In genomic region chr7:81869670-81870069, GRCh38 we compare ENCODE assay signal across 28 cellular contexts.
DNase-seq lines count a peak whose midpoint lies in the region; ATAC-seq and TF ChIP-seq lines count a peak whose summit lies in the region.
"Had no signal": no experiment of that assay in that cellular context is flagged by ENCODE, and none has a peak within 500 bp of the region (broad histone marks: within the 10 kb centered on the region; RNA-seq: fewer than 3 reads in every experiment).

No MANE protein-coding gene starts in this region.

- H3K4me3 ChIP-seq in esophagus muscularis mucosa (no peak overlapping the region), neuronal stem cell (ENCODE audit: low read length in 2 of 2) (no peak overlapping the region)
- H3K4me3 ChIP-seq: adrenal gland, BLaER1, pancreas, SK-N-MC, upper lobe of right lung had no signal

- no peak overlapping the region for H2AFZ ChIP-seq in neuronal stem cell (ENCODE audit: low read length)

- H3K9me3 ChIP-seq in esophagus muscularis mucosa (no peaks in the 10 kb centered on the region), neuronal stem cell (replicated peaks in 1 of 2; ENCODE audit: control insufficient read depth in 2 of 2, insufficient read depth in 1 of 2, low read depth in 1 of 2, low read length in 2 of 2) (no peaks in the 10 kb centered on the region)
- H3K9me3 ChIP-seq: adrenal gland, BLaER1, Caco-2, pancreas, upper lobe of right lung had no signal

- no peak for TF ChIP-seq EP300 in esophagus muscularis mucosa (IDR thresholded peaks at IDR 0.05)

- H3K36me3 Mint-ChIP-seq in activated T-cell treated with anti-CD3 and anti-CD28 coated beads, Interleukin-2, amount 50 U/mL, for 72 hours (ENCODE audit: insufficient read depth in 2 of 2) = no peaks in the 10 kb centered on the region
- no peaks in the 10 kb centered on the region for H3K36me3 Mint-ChIP-seq in activated T-cell treated with anti-CD3 and anti-CD28 coated beads, Interleukin-2, amount 50 U/mL, for 4 hours (ENCODE audit: insufficient read depth)
- H3K36me3 Mint-ChIP-seq in activated CD4-positive, alpha-beta T cell treated with anti-CD3 and anti-CD28 coated beads, Interleukin-2, amount 10 ng/mL, durations not matched to agents 24 days and 14 days (ENCODE audit: low read depth) = no peaks in the 10 kb centered on the region

- H3K27ac Mint-ChIP-seq in activated T-cell treated with anti-CD3 and anti-CD28 coated beads, Interleukin-2, amount 50 U/mL, for 72 hours = peak overlapping the region; percentile 68
- H3K27ac Mint-ChIP-seq in activated CD4-positive, alpha-beta T cell treated with anti-CD3 and anti-CD28 coated beads, Interleukin-2, amount 10 ng/mL, durations not matched to agents 24 days and 14 days = no peak overlapping the region
- H3K27ac Mint-ChIP-seq: natural killer cell treated with Interleukin-12 subunit alpha and Interleukin-12 subunit beta and Interleukin-15 and Interleukin-18, amount 100 ng/mL, for 72 hours had no signal

- H3K27me3 Mint-ChIP-seq in activated T-cell treated with anti-CD3 and anti-CD28 coated beads, Interleukin-2, amount 50 U/mL, for 72 hours (ENCODE audit: low read depth) = no peaks in the 10 kb centered on the region
- H3K27me3 Mint-ChIP-seq in activated T-cell treated with anti-CD3 and anti-CD28 coated beads, Interleukin-2, amount 50 U/mL, for 4 hours (ENCODE audit: low read depth) = no peaks in the 10 kb centered on the region
- H3K27me3 Mint-ChIP-seq in activated CD4-positive, alpha-beta T cell treated with anti-CD3 and anti-CD28 coated beads, Interleukin-2, amount 10 ng/mL, durations not matched to agents 24 days and 14 days = no peaks in the 10 kb centered on the region
- H3K27me3 Mint-ChIP-seq: natural killer cell treated with Interleukin-12 subunit alpha and Interleukin-12 subunit beta and Interleukin-15 and Interleukin-18, amount 100 ng/mL, for 72 hours had no signal

- no peak overlapping the region for H2BK15ac ChIP-seq in neuronal stem cell (ENCODE audit: low read length)

- WGBS in esophagus muscularis mucosa = 91% methylated on average over 2 of the region's 2 CpGs
- no CpG with 5 or more reads among the region's 2 CpGs for WGBS in neuronal stem cell (ENCODE audit: extremely low coverage in 2 of 2, insufficient read length in 2 of 2, insufficient replicate concordance in 1 of 2), 2 donors

- H4K8ac ChIP-seq in neuronal stem cell (ENCODE audit: low read depth, low read length) = no peak overlapping the region

- H2BK12ac ChIP-seq in neuronal stem cell (ENCODE audit: low read length) = no peak overlapping the region

- H3K23ac ChIP-seq in neuronal stem cell (ENCODE audit: low read depth, low read length, poor library complexity) = no peak overlapping the region

- peaks cover 0 to 18% of the 10 kb centered on the region in 2 donors for H3K9me3 Mint-ChIP-seq in activated T-cell treated with anti-CD3 and anti-CD28 coated beads, Interleukin-2, amount 50 U/mL, for 72 hours
- H3K9me3 Mint-ChIP-seq in activated T-cell treated with anti-CD3 and anti-CD28 coated beads, Interleukin-2, amount 50 U/mL, for 4 hours = peaks cover 15% of the 10 kb centered on the region
- no peaks in the 10 kb centered on the region for H3K9me3 Mint-ChIP-seq in activated CD4-positive, alpha-beta T cell treated with anti-CD3 and anti-CD28 coated beads, Interleukin-2, amount 10 ng/mL, durations not matched to agents 24 days and 14 days

- H3K4me1 ChIP-seq in esophagus muscularis mucosa = no peaks in the 10 kb centered on the region
- no peaks in the 10 kb centered on the region for H3K4me1 ChIP-seq in neuronal stem cell (ENCODE audit: control insufficient read depth in 2 of 2, insufficient read depth in 1 of 2, low read depth in 1 of 2, low read length in 2 of 2)
- H3K4me1 ChIP-seq: adrenal gland, BLaER1, Caco-2, pancreas, upper lobe of right lung had no signal

- H3K14ac ChIP-seq in neuronal stem cell (ENCODE audit: low read length) = no peak overlapping the region

- H2BK120ac ChIP-seq in neuronal stem cell (ENCODE audit: low read depth, low read length) = no peak overlapping the region

- H3K36me3 ChIP-seq in esophagus muscularis mucosa (no peaks in the 10 kb centered on the region), neuronal stem cell (replicated peaks in 1 of 2; ENCODE audit: control insufficient read depth in 2 of 2, insufficient read depth in 2 of 2, low read length in 2 of 2) (no peaks in the 10 kb centered on the region)
- H3K36me3 ChIP-seq: adrenal gland, BLaER1, pancreas, upper lobe of right lung had no signal

- no peak overlapping the region for H3K4me3 Mint-ChIP-seq in activated T-cell treated with anti-CD3 and anti-CD28 coated beads, Interleukin-2, amount 50 U/mL, for 72 hours
- H3K4me3 Mint-ChIP-seq in activated T-cell treated with anti-CD3 and anti-CD28 coated beads, Interleukin-2, amount 50 U/mL, for 4 hours = no peak overlapping the region
- no peak overlapping the region for H3K4me3 Mint-ChIP-seq in activated CD4-positive, alpha-beta T cell treated with anti-CD3 and anti-CD28 coated beads, Interleukin-2, amount 10 ng/mL, durations not matched to agents 24 days and 14 days
- H3K4me3 Mint-ChIP-seq: natural killer cell treated with Interleukin-12 subunit alpha and Interleukin-12 subunit beta and Interleukin-15 and Interleukin-18, amount 100 ng/mL, for 72 hours had no signal

- H3K18ac ChIP-seq in neuronal stem cell (ENCODE audit: low read length) = no peak overlapping the region

- intact Hi-C loops in esophagus muscularis mucosa (cut with DNase I) = no loop called here
- intact Hi-C loops in activated CD4-positive, alpha-beta T cell treated with anti-CD3 and anti-CD28 coated beads, Interleukin-2, amount 10 ng/mL, durations not matched to agents 24 days and 14 days (cut with micrococcal nuclease) = no loop called here

- no peak for ATAC-seq in activated T-cell treated with anti-CD3 and anti-CD28 coated beads, Interleukin-2, amount 50 U/mL, for 72 hours (replicated peaks in 1 of 2)
- no peak for ATAC-seq in activated T-cell treated with anti-CD3 and anti-CD28 coated beads, Interleukin-2, amount 50 U/mL, for 4 hours
- no peak for ATAC-seq in HG03521 (IDR thresholded peaks at IDR 0.05; ENCODE audit: unreplicated experiment)
- ATAC-seq: left ventricle myocardium superior; natural killer cell treated with Interleukin-12 subunit alpha and Interleukin-12 subunit beta and Interleukin-15 and Interleukin-18, amount 100 ng/mL, for 72 hours; pancreas; upper lobe of right lung had no signal

- no peaks in the 10 kb centered on the region for H3K79me1 ChIP-seq in neuronal stem cell (ENCODE audit: low read depth, low read length)

- H2BK5ac ChIP-seq in neuronal stem cell (ENCODE audit: low read length) = no peak overlapping the region

- H3K4me1 Mint-ChIP-seq in activated T-cell treated with anti-CD3 and anti-CD28 coated beads, Interleukin-2, amount 50 U/mL, for 72 hours (ENCODE audit: low read depth) = no peaks in the 10 kb centered on the region
- no peaks in the 10 kb centered on the region for H3K4me1 Mint-ChIP-seq in activated T-cell treated with anti-CD3 and anti-CD28 coated beads, Interleukin-2, amount 50 U/mL, for 4 hours (ENCODE audit: low read depth)
- no peaks in the 10 kb centered on the region for H3K4me1 Mint-ChIP-seq in activated CD4-positive, alpha-beta T cell treated with anti-CD3 and anti-CD28 coated beads, Interleukin-2, amount 10 ng/mL, durations not matched to agents 24 days and 14 days

- H3K4ac ChIP-seq in neuronal stem cell (ENCODE audit: low read length) = no peak overlapping the region

- H3K27me3 ChIP-seq in esophagus muscularis mucosa (no peaks in the 10 kb centered on the region), neuronal stem cell (ENCODE audit: control insufficient read depth in 3 of 3, insufficient read depth in 3 of 3, low read depth in 1 of 3, low read length in 3 of 3) (no peaks in the 10 kb centered on the region)
- H3K27me3 ChIP-seq: adrenal gland, BLaER1, pancreas, upper lobe of right lung had no signal

- H3K27ac ChIP-seq in esophagus muscularis mucosa (replicated peaks in 1 of 4) = no peak overlapping the region
- no peak overlapping the region for H3K27ac ChIP-seq in neuronal stem cell (replicated peaks; ENCODE audit: low read length)
- H3K27ac ChIP-seq: adrenal gland, BLaER1, pancreas, SK-N-MC, upper lobe of right lung, VCaP had no signal

- no peak overlapping the region for H3K4me2 ChIP-seq in neuronal stem cell (ENCODE audit: insufficient read depth, low read length, poor library complexity, severe bottlenecking)
- H3K4me2 ChIP-seq: BLaER1 had no signal

- H3K9ac ChIP-seq in neuronal stem cell (ENCODE audit: low read depth, low read length, poor library complexity) = no peak overlapping the region
- H3K9ac ChIP-seq: BLaER1 had no signal

- TF ChIP-seq POLR2A in esophagus muscularis mucosa (IDR thresholded peaks at IDR 0.05; ENCODE audit: low read depth) = no peak

- H2AK5ac ChIP-seq in neuronal stem cell (ENCODE audit: low read depth, low read length) = no peak overlapping the region

- no peak overlapping the region for H4K91ac ChIP-seq in neuronal stem cell (ENCODE audit: low read depth, low read length, poor library complexity)

- DNase-seq in activated T-cell treated with anti-CD3 and anti-CD28 coated beads, Interleukin-2, amount 50 U/mL, for 72 hours = no peak
- no peak for DNase-seq in activated T-cell treated with anti-CD3 and anti-CD28 coated beads, Interleukin-2, amount 50 U/mL, for 4 hours
- DNase-seq in LHCN-M2 (ENCODE audit: low read depth) (peak; percentile 57), astrocyte of the hippocampus (ENCODE audit: low read depth, low spot score) (peak; percentile 7), esophagus muscularis mucosa (ENCODE audit: extremely low spot score) (no peak), neuronal stem cell (ENCODE audit: low spot score) (no peak)
- no peak for DNase-seq in activated CD4-positive, alpha-beta T cell treated with anti-CD3 and anti-CD28 coated beads, Interleukin-2, amount 10 ng/mL, durations not matched to agents 24 days and 14 days
- DNase-seq: activated CD4-positive, alpha-beta T cell treated with anti-CD3 and anti-CD28 coated beads, Interleukin-2, amount 50 U/mL, for 4 hours; activated gamma-delta T cell treated with Interleukin-2 at 50 U/mL for 16 hours; adrenal gland; Caco-2; cortex of kidney; H7; KG1; left ventricle myocardium superior; midbrain; NCI-H1105; NCI-H2029 treated with DMSO at 0.1 percent for 48 hours; pancreas; RPMI8226; substantia nigra; T-helper 2 cell; upper lobe of right lung had no signal

- TF ChIP-seq CTCF in esophagus muscularis mucosa (IDR thresholded peaks at IDR 0.05) = no peak

Comparison
In these comparisons a context has a peak if more than half of its experiments do, and no peak if none do; other contexts are left out.
1. DNase-seq: peak in LHCN-M2 (single experiment) and astrocyte of the hippocampus (single experiment); none in activated T-cell treated with anti-CD3 and anti-CD28 coated beads, Interleukin-2, amount 50 U/mL, for 72 hours (0 of 2), activated T-cell treated with anti-CD3 and anti-CD28 coated beads, Interleukin-2, amount 50 U/mL, for 4 hours (single experiment), esophagus muscularis mucosa (single experiment), neuronal stem cell (single experiment) and activated CD4-positive, alpha-beta T cell treated with anti-CD3 and anti-CD28 coated beads, Interleukin-2, amount 10 ng/mL, durations not matched to agents 24 days and 14 days (single experiment).